24 cellular contexts compared by ENCODE assay signal in genomic region chr7:16702433-16702832, GRCh38. TPM values are rescaled to one million over a fixed set of nuclear protein-coding genes. Genes with fewer than 3 reads are reported as not detected.
DNase-seq lines count a peak whose midpoint lies in the region; ATAC-seq, FAIRE-seq and TF ChIP-seq lines count a peak whose summit lies in the region.
"Had no signal": no experiment of that assay in that cellular context is flagged by ENCODE, and none has a peak within 500 bp of the region (broad histone marks: within the 10 kb centered on the region; RNA-seq: fewer than 3 reads in every experiment).

No MANE protein-coding gene starts in this region.

- H3K4me3 ChIP-seq in HepG2 (replicated peaks in 1 of 3; ENCODE audit: insufficient read depth in 1 of 3, low read depth in 2 of 3, low read length in 3 of 3): no peak overlapping the region
- H3K4me3 ChIP-seq in right lobe of liver: no peak overlapping the region
- H3K4me3 ChIP-seq in SJCRH30: no peak overlapping the region
- H3K4me3 ChIP-seq: body of pancreas, GM23248 had no signal

- H3K27me3 ChIP-seq in HepG2 (ENCODE audit: control insufficient read depth in 1 of 2, insufficient read depth in 2 of 2, low read length in 2 of 2) (no peaks in the 10 kb centered on the region), right lobe of liver (no peaks in the 10 kb centered on the region), foreskin keratinocyte (no peaks in the 10 kb centered on the region), SJCRH30 (no peaks in the 10 kb centered on the region)
- H3K27me3 ChIP-seq: body of pancreas had no signal

- peak; percentile 5 for DNase-seq in HepG2 (ENCODE audit: low spot score)
- no peak for DNase-seq in right lobe of liver
- DNase-seq in T-helper 17 cell: no peak
- no peak for DNase-seq in foreskin keratinocyte
- no peak for DNase-seq in GM19239 (ENCODE audit: insufficient read length, low spot score)
- no peak for DNase-seq in NCI-H82 (lab: John Stamatoyannopoulos, UW)
- no peak for DNase-seq in SJCRH30
- DNase-seq: activated CD4-positive, alpha-beta T cell treated with anti-CD3 and anti-CD28 coated beads for 36 hours; body of pancreas; CD4-positive, CD25-positive, alpha-beta regulatory T cell; DMS 273 treated with DMSO at 0.1 percent for 48 hours; GF-D8; GM23248; KBM-7; natural killer cell; NCI-H187; NK-92 treated with Interleukin-12 subunit alpha and Interleukin-12 subunit beta, amount 100 ng/mL, for 24 hours; posterior cingulate gyrus; stimulated activated CD4-positive, alpha-beta T cell treated with anti-CD3 and anti-CD28 coated beads, Interleukin-1b, Interleukin-23, amount 100 ng/mL, for 48 hours; stimulated activated naive CD4-positive, alpha-beta T cell; SW 1271 had no signal

- H3K27ac ChIP-seq in HepG2 (ENCODE audit: extremely low read length, insufficient read depth, low read length) (no peak overlapping the region), right lobe of liver (no peak overlapping the region), foreskin keratinocyte (no peak overlapping the region), SJCRH30 (no peak overlapping the region)
- H3K27ac ChIP-seq: body of pancreas, GM23248 had no signal

- no peak for TF ChIP-seq RAD21 in HepG2 (CRISPR knock-in tag; IDR thresholded peaks at IDR 0.05)

- H3K27ac Mint-ChIP-seq in T-helper 17 cell: peak overlapping the region; percentile 43
- H3K27ac Mint-ChIP-seq: activated CD4-positive, alpha-beta T cell treated with anti-CD3 and anti-CD28 coated beads for 36 hours; activated naive CD8-positive, alpha-beta T cell; natural killer cell had no signal

- H3K27me3 Mint-ChIP-seq in T-helper 17 cell: no peaks in the 10 kb centered on the region
- H3K27me3 Mint-ChIP-seq: activated CD4-positive, alpha-beta T cell treated with anti-CD3 and anti-CD28 coated beads for 36 hours; activated naive CD8-positive, alpha-beta T cell; CD4-positive, CD25-positive, alpha-beta regulatory T cell had no signal

- no peak for FAIRE-seq in HepG2 (lab: Jason Lieb, UNC)
- FAIRE-seq in GM19239 (lab: Jason Lieb, UNC): no peak
- FAIRE-seq: islet of Langerhans had no signal

- no peak for TF ChIP-seq POLR2A in HepG2 (IDR thresholded peaks at IDR 0.05; ENCODE audit: insufficient read depth in 1 of 2, low read depth in 2 of 2, low read length in 2 of 2)
- TF ChIP-seq POLR2A in right lobe of liver (IDR thresholded peaks at IDR 0.05): no peak

- H3K4me3 Mint-ChIP-seq in T-helper 17 cell: no peak overlapping the region
- H3K4me3 Mint-ChIP-seq: activated CD4-positive, alpha-beta T cell treated with anti-CD3 and anti-CD28 coated beads for 36 hours; activated naive CD8-positive, alpha-beta T cell; CD4-positive, CD25-positive, alpha-beta regulatory T cell; natural killer cell had no signal

- TF ChIP-seq EP300 in HepG2 (IDR thresholded peaks at IDR 0.05; ENCODE audit: low read depth in 2 of 2, low read length in 2 of 2) (no peak), HepG2 (CRISPR knock-in tag; IDR thresholded peaks at IDR 0.05; ENCODE audit: borderline replicate concordance) (no peak)

- BruUV-seq in HepG2 (replicated peaks; lab: Mats Ljungman, UMichigan): no TSS peak

- no peaks in the 10 kb centered on the region for H3K79me2 ChIP-seq in HepG2 (ENCODE audit: insufficient read depth, low read length)

- no peak overlapping the region for H2AFZ ChIP-seq in HepG2 (ENCODE audit: low read length)
- H2AFZ ChIP-seq: GM23248 had no signal

- H3K9me3 ChIP-seq in HepG2 (ENCODE audit: low read length) (no peaks in the 10 kb centered on the region), right lobe of liver (no peaks in the 10 kb centered on the region), T-helper 17 cell (ENCODE audit: control insufficient read depth, low read length, poor library complexity, severe bottlenecking) (no peaks in the 10 kb centered on the region), SJCRH30 (replicated peaks) (no peaks in the 10 kb centered on the region)
- H3K9me3 ChIP-seq: body of pancreas had no signal

- H3K36me3 Mint-ChIP-seq in T-helper 17 cell (ENCODE audit: low read depth): peaks cover 5% of the 10 kb centered on the region

- H4K20me1 ChIP-seq in HepG2 (ENCODE audit: insufficient read depth, low read length): no peaks in the 10 kb centered on the region

- no peak for TF ChIP-seq CTCF in HepG2 (CRISPR knock-in tag; IDR thresholded peaks at IDR 0.05)
- no peak for TF ChIP-seq CTCF in right lobe of liver (IDR thresholded peaks at IDR 0.05)
- TF ChIP-seq CTCF in foreskin keratinocyte (conservative IDR thresholded peaks at IDR 0.05): peak; percentile 29

- ATAC-seq in HepG2: no peak
- ATAC-seq in right lobe of liver: no peak
- ATAC-seq in T-helper 17 cell: no peak
- ATAC-seq in foreskin keratinocyte: no peak
- ATAC-seq in HG03039 (IDR thresholded peaks at IDR 0.05; ENCODE audit: unreplicated experiment): no peak
- ATAC-seq: activated CD4-positive, alpha-beta T cell treated with anti-CD3 and anti-CD28 coated beads for 36 hours; body of pancreas; natural killer cell had no signal

- H3K4me1 ChIP-seq in HepG2 (ENCODE audit: insufficient read depth, low read length): no peaks in the 10 kb centered on the region
- H3K4me1 ChIP-seq in right lobe of liver: no peaks in the 10 kb centered on the region
- no peaks in the 10 kb centered on the region for H3K4me1 ChIP-seq in foreskin keratinocyte
- 0 out of 2 replicates have a peak, but pooled peaks cover 2% of the 10 kb centered on the region for H3K4me1 ChIP-seq in SJCRH30
- H3K4me1 ChIP-seq: body of pancreas had no signal

- peaks cover 2% of the 10 kb centered on the region for H3K4me1 Mint-ChIP-seq in T-helper 17 cell
- H3K4me1 Mint-ChIP-seq: natural killer cell had no signal

- CTCF ChIA-PET in HepG2 (lab: Yijun Ruan, JAX; ENCODE audit: low intra/inter-chr PET ratio, low total read pairs): no interaction called here

- in situ Hi-C loops in HepG2 (cut with HindIII; ENCODE audit: extremely low pct_ligation_motif_present, low pct_unique_long_range_greater_than_20kb): no loop called here

- H3K36me3 ChIP-seq in HepG2 (replicated peaks in 1 of 2; ENCODE audit: control insufficient read depth in 1 of 2, insufficient read depth in 2 of 2, low read length in 2 of 2): peaks cover 10 to 57% of the 10 kb centered on the region in 2 experiments
- H3K36me3 ChIP-seq in right lobe of liver: peaks cover 0 to 2% (median under 1%) of the 10 kb centered on the region in 4 donors
- peaks cover 86% of the 10 kb centered on the region for H3K36me3 ChIP-seq in SJCRH30

- intact Hi-C loops in HepG2 (cut with micrococcal nuclease; ENCODE audit: unreplicated experiment) (no loop called here), right lobe of liver (cut with DNase I) (no loop called here)

- H3K4me2 ChIP-seq in HepG2 (ENCODE audit: low read depth, low read length): no peak overlapping the region

- no peak overlapping the region for H3K9ac ChIP-seq in HepG2 (ENCODE audit: insufficient read depth, low read depth, low read length)
- H3K9ac ChIP-seq: GM23248 had no signal

- POLR2A ChIA-PET in HepG2 (lab: Yijun Ruan, JAX): no interaction called here

RNA-seq across cellular contexts. Expression of gene TSPAN13, which starts 51.1 kb away (rescaled TPM):
- total RNA-seq in HepG2 (2016; rRNA removed; fragmentation: Illumina TruSeq; extraction: Trizol) (4.7 and 6.2 TPM in 2 replicates), right lobe of liver (10 to 100 TPM in 5 of 6 experiments, 1 to 10 TPM in 1; 7.1 to 43.2 (median 18.0) TPM), T-helper 17 cell (1 to 10 TPM in 1 of 2 donors, under 1 TPM in 1; 0.42 to 1.4 TPM), foreskin keratinocyte (22.5 and 35.7 TPM in 2 replicates)
- total RNA-seq in HepG2 (2016; cell fraction: cytosol; rRNA removed; fragmentation: Illumina TruSeq; extraction: Trizol; ENCODE audit: low read depth): 3.1 and 3.7 TPM in 2 replicates
- 4.8 and 7.0 TPM in 2 replicates for total RNA-seq in HepG2 (2016; cell fraction: insoluble cytoplasmic fraction; rRNA removed; fragmentation: Illumina TruSeq; extraction: Trizol)
- total RNA-seq in HepG2 (2016; cell fraction: membrane; rRNA removed; fragmentation: Illumina TruSeq; extraction: Trizol): 5.3 and 5.7 TPM in 2 replicates
- total RNA-seq in HepG2 (2016; cell fraction: nucleus; rRNA removed; fragmentation: Illumina TruSeq; extraction: Trizol): 7.2 and 7.6 TPM in 2 replicates
- polyA plus RNA-seq in HepG2 (2011; rRNA removed) (5.8 and 6.4 TPM in 2 replicates), foreskin keratinocyte (16.9 and 25.7 TPM in 2 replicates)
- polyA plus RNA-seq in HepG2 (2011; cell fraction: cytosol; rRNA removed): 2.9 and 4.7 TPM in 2 replicates
- polyA plus RNA-seq in HepG2 (2011; cell fraction: nucleus; rRNA removed): 0.72 and 1.4 TPM in 2 replicates
- polyA plus RNA-seq in HepG2 (2012): 4.5 and 4.8 TPM in 2 replicates
- 6.5 and 8.4 TPM in 2 replicates for polyA plus RNA-seq in HepG2 (2016; cell fraction: cytosol; fragmentation: Illumina TruSeq; extraction: Trizol; ENCODE audit: low read depth)
- 8.4 and 8.8 TPM in 2 replicates for polyA plus RNA-seq in HepG2 (2016; cell fraction: insoluble cytoplasmic fraction; fragmentation: Illumina TruSeq; extraction: Trizol; ENCODE audit: low read depth)
- 9.8 and 11.1 TPM in 2 replicates for polyA plus RNA-seq in HepG2 (2016; cell fraction: membrane; fragmentation: Illumina TruSeq; extraction: Trizol; ENCODE audit: low read depth)
- polyA plus RNA-seq in HepG2 (2016; cell fraction: nucleus; fragmentation: Illumina TruSeq; extraction: Trizol; ENCODE audit: insufficient read depth, low read depth): 18.0 and 18.5 TPM in 2 replicates
- polyA minus RNA-seq in HepG2 (2011; rRNA and poly(A)+ RNA removed; ENCODE audit: low replicate concordance): 2.2 and 2.7 TPM in 2 replicates
- polyA minus RNA-seq in HepG2 (2011; cell fraction: cytosol; rRNA and poly(A)+ RNA removed): 1.1 and 4.4 TPM in 2 replicates
- 1.0 and 1.5 TPM in 2 replicates for polyA minus RNA-seq in HepG2 (2011; cell fraction: nucleus; rRNA and poly(A)+ RNA removed)
- 2.1 and 2.2 TPM in 2 replicates for total RNA-seq in SJCRH30 (2014; rRNA removed; shearing (Covaris generic))

RNA-seq across cellular contexts. Expression of gene BZW2, which starts 56.5 kb away (rescaled TPM):
- total RNA-seq in HepG2 (2016; rRNA removed; fragmentation: Illumina TruSeq; extraction: Trizol) (95.2 and 111 TPM in 2 replicates), right lobe of liver (10 to 100 TPM in 5 of 6 experiments, 1 to 10 TPM in 1; 9.6 to 25.3 (median 12.1) TPM), T-helper 17 cell (10 to 100 TPM; 24.0 to 29.4 TPM), foreskin keratinocyte (67.4 and 72.8 TPM in 2 replicates)
- total RNA-seq in HepG2 (2016; cell fraction: cytosol; rRNA removed; fragmentation: Illumina TruSeq; extraction: Trizol; ENCODE audit: low read depth): 24.6 and 26.3 TPM in 2 replicates
- 91.8 and 119 TPM in 2 replicates for total RNA-seq in HepG2 (2016; cell fraction: insoluble cytoplasmic fraction; rRNA removed; fragmentation: Illumina TruSeq; extraction: Trizol)
- total RNA-seq in HepG2 (2016; cell fraction: membrane; rRNA removed; fragmentation: Illumina TruSeq; extraction: Trizol): 43.6 and 54.1 TPM in 2 replicates
- total RNA-seq in HepG2 (2016; cell fraction: nucleus; rRNA removed; fragmentation: Illumina TruSeq; extraction: Trizol): 59.6 and 61.1 TPM in 2 replicates
- polyA plus RNA-seq in HepG2 (2011; rRNA removed) (18.9 and 21.8 TPM in 2 replicates), foreskin keratinocyte (53.1 and 66.9 TPM in 2 replicates)
- 15.7 and 20.2 TPM in 2 replicates for polyA plus RNA-seq in HepG2 (2011; cell fraction: cytosol; rRNA removed)
- 10.2 and 13.5 TPM in 2 replicates for polyA plus RNA-seq in HepG2 (2011; cell fraction: nucleus; rRNA removed)
- 41.3 and 44.8 TPM in 2 replicates for polyA plus RNA-seq in HepG2 (2012)
- polyA plus RNA-seq in HepG2 (2016; cell fraction: cytosol; fragmentation: Illumina TruSeq; extraction: Trizol; ENCODE audit: low read depth): 18.9 and 19.3 TPM in 2 replicates
- polyA plus RNA-seq in HepG2 (2016; cell fraction: insoluble cytoplasmic fraction; fragmentation: Illumina TruSeq; extraction: Trizol; ENCODE audit: low read depth): 110 and 116 TPM in 2 replicates
- polyA plus RNA-seq in HepG2 (2016; cell fraction: membrane; fragmentation: Illumina TruSeq; extraction: Trizol; ENCODE audit: low read depth): 35.7 and 40.4 TPM in 2 replicates
- polyA plus RNA-seq in HepG2 (2016; cell fraction: nucleus; fragmentation: Illumina TruSeq; extraction: Trizol; ENCODE audit: insufficient read depth, low read depth): 70.6 and 75.4 TPM in 2 replicates
- 13.7 and 46.5 TPM in 2 replicates for polyA minus RNA-seq in HepG2 (2011; rRNA and poly(A)+ RNA removed; ENCODE audit: low replicate concordance)
- 18.9 and 20.9 TPM in 2 replicates for polyA minus RNA-seq in HepG2 (2011; cell fraction: cytosol; rRNA and poly(A)+ RNA removed)
- 16.3 and 16.4 TPM in 2 replicates for polyA minus RNA-seq in HepG2 (2011; cell fraction: nucleus; rRNA and poly(A)+ RNA removed)
- total RNA-seq in SJCRH30 (2014; rRNA removed; shearing (Covaris generic)): 148 and 156 TPM in 2 replicates

RNA-seq across cellular contexts. Expression of gene ANKMY2, which starts 56.9 kb away (rescaled TPM):
- total RNA-seq in HepG2 (2016; rRNA removed; fragmentation: Illumina TruSeq; extraction: Trizol): 21.6 and 32.0 TPM in 2 replicates
- 3.9 and 4.5 TPM in 2 replicates for total RNA-seq in HepG2 (2016; cell fraction: cytosol; rRNA removed; fragmentation: Illumina TruSeq; extraction: Trizol; ENCODE audit: low read depth)
- total RNA-seq in HepG2 (2016; cell fraction: insoluble cytoplasmic fraction; rRNA removed; fragmentation: Illumina TruSeq; extraction: Trizol): 24.4 and 33.4 TPM in 2 replicates
- total RNA-seq in HepG2 (2016; cell fraction: membrane; rRNA removed; fragmentation: Illumina TruSeq; extraction: Trizol): 7.4 and 9.7 TPM in 2 replicates
- total RNA-seq in HepG2 (2016; cell fraction: nucleus; rRNA removed; fragmentation: Illumina TruSeq; extraction: Trizol): 21.8 and 22.0 TPM in 2 replicates
- 11.1 and 12.2 TPM in 2 replicates for polyA plus RNA-seq in HepG2 (2011; rRNA removed)
- 6.9 and 9.6 TPM in 2 replicates for polyA plus RNA-seq in HepG2 (2011; cell fraction: cytosol; rRNA removed)
- polyA plus RNA-seq in HepG2 (2011; cell fraction: nucleus; rRNA removed): 15.2 and 29.4 TPM in 2 replicates
- polyA plus RNA-seq in HepG2 (2012): 8.1 and 11.2 TPM in 2 replicates
- polyA plus RNA-seq in HepG2 (2016; cell fraction: cytosol; fragmentation: Illumina TruSeq; extraction: Trizol; ENCODE audit: low read depth): 2.0 and 2.3 TPM in 2 replicates
- 24.1 and 25.7 TPM in 2 replicates for polyA plus RNA-seq in HepG2 (2016; cell fraction: insoluble cytoplasmic fraction; fragmentation: Illumina TruSeq; extraction: Trizol; ENCODE audit: low read depth)
- 3.7 and 4.4 TPM in 2 replicates for polyA plus RNA-seq in HepG2 (2016; cell fraction: membrane; fragmentation: Illumina TruSeq; extraction: Trizol; ENCODE audit: low read depth)
- 21.6 and 21.7 TPM in 2 replicates for polyA plus RNA-seq in HepG2 (2016; cell fraction: nucleus; fragmentation: Illumina TruSeq; extraction: Trizol; ENCODE audit: insufficient read depth, low read depth)
- polyA minus RNA-seq in HepG2 (2011; rRNA and poly(A)+ RNA removed; ENCODE audit: low replicate concordance): 5.6 and 11.4 TPM in 2 replicates
- polyA minus RNA-seq in HepG2 (2011; cell fraction: cytosol; rRNA and poly(A)+ RNA removed): 5.4 and 6.8 TPM in 2 replicates
- polyA minus RNA-seq in HepG2 (2011; cell fraction: nucleus; rRNA and poly(A)+ RNA removed): 25.9 and 29.4 TPM in 2 replicates
- 1 to 10 TPM; 4.2 to 7.1 (median 4.7) TPM for total RNA-seq in right lobe of liver
- total RNA-seq in T-helper 17 cell: 1 to 10 TPM; 6.8 to 6.9 TPM
- 10.1 and 10.2 TPM in 2 replicates for total RNA-seq in foreskin keratinocyte
- 5.3 and 5.4 TPM in 2 replicates for polyA plus RNA-seq in foreskin keratinocyte
- 34.1 and 36.6 TPM in 2 replicates for total RNA-seq in SJCRH30 (2014; rRNA removed; shearing (Covaris generic))
